ENCODE assay signal across 1 cellular context in genomic region chr12:10501031-10501430, GRCh38.
TF ChIP-seq lines count a peak whose summit lies in the region.

No MANE protein-coding gene starts in this region.

TF ChIP-seq in K562, 482 proteins besides CTCF, POLR2A, EP300 and RAD21:
- TF ChIP-seq, protein P1, sequence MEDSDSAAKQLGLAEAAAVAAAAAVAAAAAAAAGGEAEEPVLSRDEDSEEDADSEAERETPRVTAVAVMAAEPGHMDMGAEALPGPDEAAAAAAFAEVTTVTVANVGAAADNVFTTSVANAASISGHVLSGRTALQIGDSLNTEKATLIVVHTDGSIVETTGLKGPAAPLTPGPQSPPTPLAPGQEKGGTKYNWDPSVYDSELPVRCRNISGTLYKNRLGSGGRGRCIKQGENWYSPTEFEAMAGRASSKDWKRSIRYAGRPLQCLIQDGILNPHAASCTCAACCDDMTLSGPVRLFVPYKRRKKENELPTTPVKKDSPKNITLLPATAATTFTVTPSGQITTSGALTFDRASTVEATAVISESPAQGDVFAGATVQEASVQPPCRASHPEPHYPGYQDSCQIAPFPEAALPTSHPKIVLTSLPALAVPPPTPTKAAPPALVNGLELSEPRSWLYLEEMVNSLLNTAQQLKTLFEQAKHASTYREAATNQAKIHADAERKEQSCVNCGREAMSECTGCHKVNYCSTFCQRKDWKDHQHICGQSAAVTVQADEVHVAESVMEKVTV (CRISPR knock-in tag; IDR thresholded peaks at IDR 0.05) = 0 out of 2 replicates have a peak, but pooled peaks have one; percentile 13
- TF ChIP-seq CREB5 (CRISPR knock-in tag; IDR thresholded peaks at IDR 0.05) = no peak
